8 cellular contexts compared by ENCODE assay signal in genomic region chrX:49043987-49044281, GRCh38. TPM values are rescaled to one million over a fixed set of nuclear protein-coding genes. Genes with fewer than 3 reads are reported as not detected.
DNase-seq lines count a peak whose midpoint lies in the region; ATAC-seq, FAIRE-seq and TF ChIP-seq lines count a peak whose summit lies in the region.

No MANE protein-coding gene starts in this region.

- POLR2A ChIA-PET in activated CD4-positive, alpha-beta T cell treated with anti-CD3 and anti-CD28 coated beads, Interleukin-2, amount 10 ng/mL, durations not matched to agents 7 days and 5 days (lab: Charles Lee), result no interaction called here

- peaks cover 7% of the 10 kb centered on the region for H3K36me3 Mint-ChIP-seq in activated CD4-positive, alpha-beta T cell treated with anti-CD3 and anti-CD28 coated beads, Interleukin-2, amount 10 ng/mL, durations not matched to agents 7 days and 5 days (ENCODE audit: low read depth)
- H3K36me3 Mint-ChIP-seq in activated naive CD8-positive, alpha-beta T cell treated with anti-CD3 and anti-CD28 coated beads for 36 hours, result no peaks in the 10 kb centered on the region

- H3K36me3 ChIP-seq in kidney (ENCODE audit: control insufficient read depth in 1 of 2, insufficient read depth in 2 of 2, low read length in 2 of 2), result peaks cover 0 to 2% of the 10 kb centered on the region in 2 donors

- no peak for ATAC-seq in GM19452 (IDR thresholded peaks at IDR 0.05; ENCODE audit: unreplicated experiment)

- H3K27ac ChIP-seq in kidney (ENCODE audit: low read depth in 2 of 2, low read length in 2 of 2), result peak overlapping the region; percentile 69 to 74
- H3K27ac ChIP-seq in temporal lobe (ENCODE audit: low read depth, low read length), result peak overlapping the region; percentile 30

- peak overlapping the region in 1 of 2 donors; percentile 51 for H3K9ac ChIP-seq in kidney (ENCODE audit: low read length in 2 of 2)

- peak overlapping the region; percentile 38 to 54 for H3K4me3 ChIP-seq in kidney (ENCODE audit: low read length in 2 of 2)

- peak overlapping the region; percentile 95 for H3K27ac Mint-ChIP-seq in activated CD4-positive, alpha-beta T cell treated with anti-CD3 and anti-CD28 coated beads, Interleukin-2, amount 10 ng/mL, durations not matched to agents 7 days and 5 days
- peak overlapping the region; percentile 80 for H3K27ac Mint-ChIP-seq in activated naive CD8-positive, alpha-beta T cell treated with anti-CD3 and anti-CD28 coated beads for 36 hours

- intact Hi-C loops in kidney (cut with DNase I), result no loop called here

- no peaks in the 10 kb centered on the region for H3K9me3 ChIP-seq in kidney (ENCODE audit: control insufficient read depth in 1 of 2, low read length in 2 of 2)

- FAIRE-seq in kidney (lab: Jason Lieb, UNC), result no peak

- peak overlapping the region; percentile 90 for H3K4me3 Mint-ChIP-seq in activated CD4-positive, alpha-beta T cell treated with anti-CD3 and anti-CD28 coated beads, Interleukin-2, amount 10 ng/mL, durations not matched to agents 7 days and 5 days
- H3K4me3 Mint-ChIP-seq in activated naive CD8-positive, alpha-beta T cell treated with anti-CD3 and anti-CD28 coated beads for 36 hours, result peak overlapping the region; percentile 79

- H3K4me1 ChIP-seq in kidney (ENCODE audit: control insufficient read depth in 1 of 2, insufficient read depth in 1 of 2, low read depth in 1 of 2, low read length in 2 of 2), result peaks cover 0 to 8% of the 10 kb centered on the region in 2 donors

- no peaks in the 10 kb centered on the region for H3K9me3 Mint-ChIP-seq in activated CD4-positive, alpha-beta T cell treated with anti-CD3 and anti-CD28 coated beads, Interleukin-2, amount 10 ng/mL, durations not matched to agents 7 days and 5 days
- no peaks in the 10 kb centered on the region for H3K9me3 Mint-ChIP-seq in activated naive CD8-positive, alpha-beta T cell treated with anti-CD3 and anti-CD28 coated beads for 36 hours

- no peaks in the 10 kb centered on the region for H3K27me3 Mint-ChIP-seq in activated CD4-positive, alpha-beta T cell treated with anti-CD3 and anti-CD28 coated beads, Interleukin-2, amount 10 ng/mL, durations not matched to agents 7 days and 5 days
- H3K27me3 Mint-ChIP-seq in activated naive CD8-positive, alpha-beta T cell treated with anti-CD3 and anti-CD28 coated beads for 36 hours, result no peaks in the 10 kb centered on the region

- peaks cover 40% of the 10 kb centered on the region for H3K4me1 Mint-ChIP-seq in activated CD4-positive, alpha-beta T cell treated with anti-CD3 and anti-CD28 coated beads, Interleukin-2, amount 10 ng/mL, durations not matched to agents 7 days and 5 days
- peaks cover 28% of the 10 kb centered on the region for H3K4me1 Mint-ChIP-seq in activated naive CD8-positive, alpha-beta T cell treated with anti-CD3 and anti-CD28 coated beads for 36 hours

- CTCF ChIA-PET in activated CD4-positive, alpha-beta T cell treated with anti-CD3 and anti-CD28 coated beads, Interleukin-2, amount 10 ng/mL, durations not matched to agents 7 days and 5 days (lab: Charles Lee), result interaction anchor here (0.8 to 1.4 kb wide), 4 partner anchors 14 to 396 kb away, joined by 3 to 5 read pairs (median 4); partner anchors contain the start of gene CCDC120

- TF ChIP-seq CTCF in kidney (IDR thresholded peaks at IDR 0.05; ENCODE audit: borderline replicate concordance, extremely low read depth, insufficient read depth), result no peak

- DNase-seq in activated CD4-positive, alpha-beta T cell treated with anti-CD3 and anti-CD28 coated beads, Interleukin-2, amount 10 ng/mL, durations not matched to agents 7 days and 5 days, result no peak
- DNase-seq in activated CD4-positive, alpha-beta T cell treated with anti-CD3 and anti-CD28 coated beads, Interleukin-2, amount 50 U/mL, for 1 hour, result no peak
- DNase-seq in activated naive CD8-positive, alpha-beta T cell treated with anti-CD3 and anti-CD28 coated beads for 36 hours, result no peak
- DNase-seq in kidney (no peak), NCI-H2196 treated with DMSO at 0.1 percent for 48 hours (lab: John Stamatoyannopoulos, UW; ENCODE audit: unreplicated experiment) (no peak), hepatic stellate cell (ENCODE audit: low spot score) (no peak)

RNA-seq across cellular contexts. Expression of gene TFE3, which starts 0.8 kb away (rescaled TPM):
- total RNA-seq in activated CD4-positive, alpha-beta T cell treated with anti-CD3 and anti-CD28 coated beads, Interleukin-2, amount 10 ng/mL, durations not matched to agents 7 days and 5 days, result 10 to 100 TPM; 25.7 to 26.8 TPM
- total RNA-seq in activated naive CD8-positive, alpha-beta T cell treated with anti-CD3 and anti-CD28 coated beads for 36 hours, result 10 to 100 TPM; 21.0 to 23.3 TPM
- 47.3 TPM for total RNA-seq in kidney
- 32.8 TPM for polyA plus RNA-seq in kidney (ENCODE audit: insufficient read depth, low read depth, low replicate concordance)
- total RNA-seq in temporal lobe, result 8.9 TPM

RNA-seq across cellular contexts. Expression of gene CCDC120, which starts 14.9 kb away (rescaled TPM):
- 1 to 10 TPM; 5.5 to 5.9 TPM for total RNA-seq in activated CD4-positive, alpha-beta T cell treated with anti-CD3 and anti-CD28 coated beads, Interleukin-2, amount 10 ng/mL, durations not matched to agents 7 days and 5 days
- total RNA-seq in activated naive CD8-positive, alpha-beta T cell treated with anti-CD3 and anti-CD28 coated beads for 36 hours, result 1 to 10 TPM; 3.7 to 4.3 TPM
- total RNA-seq in kidney (13.7 TPM), temporal lobe (3.0 TPM)
- polyA plus RNA-seq in kidney (ENCODE audit: insufficient read depth, low read depth, low replicate concordance), result 5.2 TPM

RNA-seq across cellular contexts. Expression of gene PRAF2, which starts 29.9 kb away (rescaled TPM):
- total RNA-seq in activated CD4-positive, alpha-beta T cell treated with anti-CD3 and anti-CD28 coated beads, Interleukin-2, amount 10 ng/mL, durations not matched to agents 7 days and 5 days, result 10 to 100 TPM; 24.7 to 27.1 TPM
- total RNA-seq in activated naive CD8-positive, alpha-beta T cell treated with anti-CD3 and anti-CD28 coated beads for 36 hours, result 10 to 100 TPM; 10.1 to 11.9 TPM
- 24.0 TPM for total RNA-seq in kidney
- polyA plus RNA-seq in kidney (ENCODE audit: insufficient read depth, low read depth, low replicate concordance), result 47.9 TPM
- 3.7 TPM for total RNA-seq in temporal lobe

RNA-seq across cellular contexts. Expression of gene WDR45, which starts 35.8 kb away (rescaled TPM):
- total RNA-seq in activated CD4-positive, alpha-beta T cell treated with anti-CD3 and anti-CD28 coated beads, Interleukin-2, amount 10 ng/mL, durations not matched to agents 7 days and 5 days, result 10 to 100 TPM; 44.0 to 48.6 TPM
- 10 to 100 TPM; 23.7 to 31.1 TPM for total RNA-seq in activated naive CD8-positive, alpha-beta T cell treated with anti-CD3 and anti-CD28 coated beads for 36 hours
- total RNA-seq in kidney, result 67.4 TPM
- polyA plus RNA-seq in kidney (ENCODE audit: insufficient read depth, low read depth, low replicate concordance), result 72.4 TPM
- total RNA-seq in temporal lobe, result 16.0 TPM

RNA-seq across cellular contexts. Expression of gene GRIPAP1, which starts 41.9 kb away (rescaled TPM):
- 10 to 100 TPM; 73.2 to 91.2 TPM for total RNA-seq in activated CD4-positive, alpha-beta T cell treated with anti-CD3 and anti-CD28 coated beads, Interleukin-2, amount 10 ng/mL, durations not matched to agents 7 days and 5 days
- 10 to 100 TPM; 53.7 to 54.3 TPM for total RNA-seq in activated naive CD8-positive, alpha-beta T cell treated with anti-CD3 and anti-CD28 coated beads for 36 hours
- 52.8 TPM for total RNA-seq in kidney
- polyA plus RNA-seq in kidney (ENCODE audit: insufficient read depth, low read depth, low replicate concordance), result 24.0 TPM
- 27.8 TPM for total RNA-seq in temporal lobe
